ENCODE assay signal across 16 cellular contexts in the genomic region with DNA sequence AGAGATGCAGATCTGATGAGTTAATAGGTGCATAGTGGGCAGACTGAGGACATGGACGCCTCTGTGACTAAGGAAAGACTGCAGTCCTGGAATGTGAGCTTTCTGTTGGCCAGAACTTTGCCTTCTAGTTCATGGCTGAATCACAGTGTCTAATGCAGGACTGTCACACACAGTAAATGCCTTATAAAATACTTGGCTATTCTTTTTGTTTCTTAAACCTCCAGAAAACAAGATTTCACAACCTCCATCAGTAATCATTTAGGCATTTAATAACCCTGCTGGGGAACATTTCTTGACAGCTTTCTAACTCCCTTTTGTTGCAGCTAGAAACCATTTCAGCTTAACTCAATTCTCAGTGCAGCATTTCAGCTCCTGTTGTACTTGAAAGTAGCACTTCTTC.
DNase-seq lines count a peak whose midpoint lies in the region; ATAC-seq and TF ChIP-seq lines count a peak whose summit lies in the region.
"Had no signal": no experiment of that assay in that cellular context is flagged by ENCODE, and none has a peak within 500 bp of the region (broad histone marks: within the 10 kb centered on the region; RNA-seq: fewer than 3 reads in every experiment).

No MANE protein-coding gene starts in this region.

- H2BK15ac ChIP-seq in IMR-90 (ENCODE audit: low read depth, low read length) (no peak overlapping the region; the same call in 2 of the 3 replicates), mesenchymal stem cell (ENCODE audit: low read depth, poor library complexity, severe bottlenecking) (no peak overlapping the region)

- H3K4me1 ChIP-seq in A673 (ENCODE audit: insufficient read depth, low read length, poor library complexity, severe bottlenecking), result peaks cover 7% of the 10 kb centered on the region
- peaks cover 12% of the 10 kb centered on the region for H3K4me1 ChIP-seq in IMR-90 (ENCODE audit: control insufficient read depth, insufficient read depth, low read length)
- no peaks in the 10 kb centered on the region for H3K4me1 ChIP-seq in mesenchymal stem cell (ENCODE audit: control insufficient read depth, insufficient read depth, low read depth, low read length)
- peaks cover 9% of the 10 kb centered on the region for H3K4me1 ChIP-seq in suprapubic skin
- H3K4me1 ChIP-seq: BLaER1 had no signal

- no peak overlapping the region for H3K23ac ChIP-seq in IMR-90 (ENCODE audit: low read depth, low read length)
- H3K23ac ChIP-seq in mesenchymal stem cell (ENCODE audit: low read length in 2 of 2), result no peak overlapping the region

- H4K5ac ChIP-seq in IMR-90 (ENCODE audit: low read depth, low read length), result no peak overlapping the region

- H4K20me1 ChIP-seq in IMR-90 (ENCODE audit: insufficient read depth, low read length), result no peaks in the 10 kb centered on the region
- H4K20me1 ChIP-seq: BLaER1 had no signal

- H2AFZ ChIP-seq in IMR-90 (replicated peaks; ENCODE audit: low read length, poor library complexity) (no peak overlapping the region), mesenchymal stem cell (ENCODE audit: low read depth, low read length) (no peak overlapping the region)

- H2BK20ac ChIP-seq in IMR-90 (ENCODE audit: low read depth, low read length), result peak overlapping the region; percentile 49; the same call in 1 of the 2 replicates

- WGBS in IMR-90 (ENCODE audit: extremely low coverage in 2 of 2, insufficient read length in 1 of 2), 2 experiments, result no CpG with 5 or more reads among the region's 1 CpG
- 45% methylated on average over 1 of the region's 1 CpG for WGBS in mesenchymal stem cell
- WGBS in suprapubic skin, result 35% methylated on average over 1 of the region's 1 CpG

- POLR2A ChIA-PET in A673 (lab: Charles Lee; ENCODE audit: low non-redundant PET), result interaction anchor here (0.6 kb wide), 1 partner anchor 32 kb away, joined by 3 read pairs; no protein-coding TSS in a partner anchor
- POLR2A ChIA-PET in IMR-90 (lab: Charles Lee; ENCODE audit: unreplicated experiment), result no interaction called here

- TF ChIP-seq EP300 in suprapubic skin (IDR thresholded peaks at IDR 0.05), result no peak

- H3K18ac ChIP-seq in IMR-90 (ENCODE audit: low read depth, low read length) (peak overlapping the region; percentile 16; the same call in 1 of the 2 replicates), mesenchymal stem cell (ENCODE audit: low read depth in 1 of 2, low read length in 2 of 2) (no peak overlapping the region)

- H2AK5ac ChIP-seq in IMR-90 (ENCODE audit: low read depth, low read length), result no peak overlapping the region
- no peak overlapping the region for H2AK5ac ChIP-seq in mesenchymal stem cell (ENCODE audit: low read length, severe bottlenecking)

- H4K8ac ChIP-seq in IMR-90 (ENCODE audit: low read depth in 2 of 2, low read length in 2 of 2), result 0 out of 4 replicates have a peak overlapping the region, but pooled peaks of 1 of the 2 experiments have one; percentile 1
- no peak overlapping the region for H4K8ac ChIP-seq in mesenchymal stem cell (ENCODE audit: low read length)

- in situ Hi-C loops in IMR-90 (cut with MboI; ENCODE audit: low sequenced_read_pairs), result no loop called here

- dilution Hi-C loops in IMR-90 (cut with HindIII; ENCODE audit: low sequenced_read_pairs, unreplicated experiment), result no loop called here

- peak overlapping the region; percentile 22; the same call in 1 of the 2 replicates for H3K14ac ChIP-seq in IMR-90 (replicated peaks; ENCODE audit: low read depth, low read length)
- H3K14ac ChIP-seq in mesenchymal stem cell (ENCODE audit: low read length in 2 of 2), result no peak overlapping the region

- H3K27ac ChIP-seq in A673 (ENCODE audit: low read depth, low read length, poor library complexity, severe bottlenecking), result peak overlapping the region; percentile 39
- peak overlapping the region; percentile 31; the same call in 1 of the 2 replicates for H3K27ac ChIP-seq in IMR-90 (ENCODE audit: insufficient read depth, low read length)
- no peak overlapping the region for H3K27ac ChIP-seq in mesenchymal stem cell (ENCODE audit: low read length, poor library complexity, severe bottlenecking)
- no peak overlapping the region for H3K27ac ChIP-seq in suprapubic skin
- H3K27ac ChIP-seq in substantia nigra (ENCODE audit: low read depth, low read length, poor library complexity, severe bottlenecking), result no peak overlapping the region
- H3K27ac ChIP-seq: BLaER1 had no signal

- peak overlapping the region; percentile 16; the same call in 1 of the 2 replicates for H2BK120ac ChIP-seq in IMR-90 (ENCODE audit: low read depth, low read length)
- no peak overlapping the region for H2BK120ac ChIP-seq in mesenchymal stem cell (ENCODE audit: low read depth, low read length)

- no peak overlapping the region for H4K91ac ChIP-seq in IMR-90 (ENCODE audit: insufficient read depth, low read depth, low read length)
- no peak overlapping the region for H4K91ac ChIP-seq in mesenchymal stem cell (ENCODE audit: low read length)

- ATAC-seq in IMR-90 (ENCODE audit: low read depth), result peak; percentile 95
- ATAC-seq: activated CD8-positive, alpha-beta T cell treated with anti-CD3 and anti-CD28 coated beads, Interleukin-2, amount 10 ng/mL, durations not matched to agents 7 days and 5 days had no signal

- H3K27me3 ChIP-seq in A673 (replicated peaks; ENCODE audit: insufficient read depth, low read depth, low read length, poor library complexity), result no peaks in the 10 kb centered on the region
- no peaks in the 10 kb centered on the region for H3K27me3 ChIP-seq in IMR-90 (ENCODE audit: control insufficient read depth, insufficient read depth, low read length)
- H3K27me3 ChIP-seq in mesenchymal stem cell (ENCODE audit: control insufficient read depth in 1 of 2, insufficient read depth in 1 of 2, low read length in 2 of 2), result no peaks in the 10 kb centered on the region
- H3K27me3 ChIP-seq in suprapubic skin, result no peaks in the 10 kb centered on the region
- H3K27me3 ChIP-seq: BLaER1 had no signal

- TF ChIP-seq CTCF in A673 (conservative IDR thresholded peaks at IDR 0.05; ENCODE audit: low read depth, low read length) (no peak), IMR-90 (conservative IDR thresholded peaks at IDR 0.05; ENCODE audit: low read depth, low read length) (no peak), choroid plexus epithelial cell (conservative IDR thresholded peaks at IDR 0.05; ENCODE audit: low read depth, low read length) (no peak), suprapubic skin (IDR thresholded peaks at IDR 0.05) (no peak)

- CTCF ChIA-PET in A673 (lab: Charles Lee), result interaction anchor here (0.7 kb wide), 1 partner anchor 18 kb away, joined by 3 read pairs; no protein-coding TSS in a partner anchor
- CTCF ChIA-PET in IMR-90 (lab: Yijun Ruan, JAX), result no interaction called here

- H3K56ac ChIP-seq in IMR-90 (ENCODE audit: extremely low read depth, insufficient read depth, low read length), result 0 out of 2 replicates have a peak overlapping the region, but pooled peaks have one; percentile 26

- no peak for TF ChIP-seq POLR2A in IMR-90 (IDR thresholded peaks at IDR 0.05; ENCODE audit: low read depth, low read length)
- TF ChIP-seq POLR2A in suprapubic skin (IDR thresholded peaks at IDR 0.05), result no peak

- BruUV-seq in A673 (replicated peaks; lab: Mats Ljungman, UMichigan) (no TSS peak), IMR-90 (replicated peaks; lab: Mats Ljungman, UMichigan) (no TSS peak)

- peaks cover 4% of the 10 kb centered on the region for H3K9me1 ChIP-seq in IMR-90 (ENCODE audit: insufficient read depth, low read length)

- H3K4me3 ChIP-seq in A673 (ENCODE audit: low read depth, low read length, poor library complexity, severe bottlenecking) (no peak overlapping the region), IMR-90 (ENCODE audit: insufficient read depth, low read depth, low read length) (no peak overlapping the region), choroid plexus epithelial cell (ENCODE audit: low read depth, low read length) (no peak overlapping the region), mesenchymal stem cell (ENCODE audit: insufficient read depth in 1 of 2, low read depth in 1 of 2, low read length in 2 of 2) (peak overlapping the region in 1 of 2 experiments; percentile 30), suprapubic skin (no peak overlapping the region)
- H3K4me3 ChIP-seq: BLaER1 had no signal

- H3K79me1 ChIP-seq in IMR-90 (ENCODE audit: low read depth in 1 of 2, low read length in 2 of 2), result no peaks in the 10 kb centered on the region
- no peaks in the 10 kb centered on the region for H3K79me1 ChIP-seq in mesenchymal stem cell (replicated peaks; ENCODE audit: low read length, poor library complexity, severe bottlenecking)

- H2BK12ac ChIP-seq in mesenchymal stem cell (ENCODE audit: low read length in 2 of 2), result no peak overlapping the region

- peak overlapping the region; percentile 3; the same call in 1 of the 2 replicates for H3K4ac ChIP-seq in IMR-90 (ENCODE audit: low read depth, low read length)
- no peak overlapping the region for H3K4ac ChIP-seq in mesenchymal stem cell (ENCODE audit: low read depth in 1 of 2, low read length in 2 of 2)

- no peak overlapping the region for H2AK9ac ChIP-seq in IMR-90 (replicated peaks; ENCODE audit: low read depth, low read length, poor library complexity)

- TF ChIP-seq RAD21 in IMR-90 (IDR thresholded peaks at IDR 0.05; ENCODE audit: low read length), result no peak

- H3K36me3 ChIP-seq in A673 (ENCODE audit: insufficient read depth, low read length, poor library complexity, severe bottlenecking), result no peaks in the 10 kb centered on the region
- H3K36me3 ChIP-seq in IMR-90 (ENCODE audit: control insufficient read depth, insufficient read depth, low read length), result no peaks in the 10 kb centered on the region
- no peaks in the 10 kb centered on the region for H3K36me3 ChIP-seq in mesenchymal stem cell (ENCODE audit: control insufficient read depth in 1 of 2, insufficient read depth in 2 of 2, low read depth in 1 of 2, low read length in 2 of 2)
- H3K36me3 ChIP-seq in suprapubic skin, result no peaks in the 10 kb centered on the region
- H3K36me3 ChIP-seq: BLaER1 had no signal

- no peak overlapping the region for H3K9ac ChIP-seq in IMR-90 (ENCODE audit: low read depth, low read length)
- peak overlapping the region; percentile 4 for H3K9ac ChIP-seq in mesenchymal stem cell (ENCODE audit: low read length)
- H3K9ac ChIP-seq: BLaER1 had no signal

- H3K9me3 ChIP-seq in A673 (ENCODE audit: low read depth, low read length, poor library complexity, severe bottlenecking) (no peaks in the 10 kb centered on the region), IMR-90 (ENCODE audit: control insufficient read depth, insufficient read depth, low read length) (no peaks in the 10 kb centered on the region), mesenchymal stem cell (ENCODE audit: control insufficient read depth, low read length) (no peaks in the 10 kb centered on the region), suprapubic skin (no peaks in the 10 kb centered on the region)

- peak overlapping the region; percentile 58; the same call in 1 of the 2 replicates for H3K4me2 ChIP-seq in IMR-90 (ENCODE audit: low read depth, low read length)
- H3K4me2 ChIP-seq in mesenchymal stem cell (ENCODE audit: low read length, poor library complexity, severe bottlenecking), result no peak overlapping the region
- H3K4me2 ChIP-seq: BLaER1 had no signal

- peak; percentile 48 for DNase-seq in A673 (ENCODE audit: low spot score)
- DNase-seq in IMR-90, result peak; percentile 79
- peak; percentile 71 for DNase-seq in choroid plexus epithelial cell (ENCODE audit: low read depth)
- peak; percentile 51 for DNase-seq in mesenchymal stem cell
- DNase-seq in suprapubic skin (ENCODE audit: low spot score in 2 of 2), result no peak
- DNase-seq in NCI-H2107 (lab: John Stamatoyannopoulos, UW), result no peak
- DNase-seq in substantia nigra (lab: John Stamatoyannopoulos, UW), result no peak
- no peak for DNase-seq in NAMALWA (ENCODE audit: low spot score)
- DNase-seq: activated CD8-positive, alpha-beta T cell treated with anti-CD3 and anti-CD28 coated beads, Interleukin-2, amount 10 ng/mL, durations not matched to agents 7 days and 5 days; dermis blood vessel endothelial cell; H9; NCI-H1436; NCI-H748 treated with DMSO at 0.1 percent for 48 hours; nucleus accumbens; SIG-M5 had no signal

- intact Hi-C loops in A673 (cut with micrococcal nuclease; ENCODE audit: unreplicated experiment), result no loop called here
- intact Hi-C loops in IMR-90 (cut with micrococcal nuclease), result no loop called here

- H2BK5ac ChIP-seq in IMR-90 (ENCODE audit: low read depth, low read length, poor library complexity, severe bottlenecking), result peak overlapping the region; percentile 87
- H2BK5ac ChIP-seq in mesenchymal stem cell (ENCODE audit: low read depth, low read length, poor library complexity, severe bottlenecking), result no peak overlapping the region

Comparison
In these comparisons a context has a peak if more than half of its experiments do, and no peak if none do; other contexts are left out.
1. DNase-seq: peak in A673 (single experiment), IMR-90 (single experiment), choroid plexus epithelial cell (single experiment) and mesenchymal stem cell (single experiment); none in suprapubic skin (0 of 2), NCI-H2107 (single experiment), substantia nigra (0 of 49) and NAMALWA (single experiment).
2. H3K27ac ChIP-seq: peak in A673 (single experiment) and IMR-90 (single experiment); none in mesenchymal stem cell (single experiment), suprapubic skin (single experiment) and substantia nigra (single experiment).